In genomic region chr19:57755031-57755430, GRCh38 we compare ENCODE assay signal across 25 cellular contexts.
"Had no signal": no experiment of that assay in that cellular context is flagged by ENCODE, and none has a peak within 500 bp of the region (broad histone marks: within the 10 kb centered on the region; RNA-seq: fewer than 3 reads in every experiment).

No MANE protein-coding gene starts in this region.

- H3K27ac ChIP-seq: left lung, ovary, right atrium auricular region, skin epidermis, tibial nerve, upper lobe of left lung had no signal

- H3K4me1 Mint-ChIP-seq: mesothelial cell of epicardium had no signal

- ATAC-seq: left colon; left lung; natural killer cell treated with Interleukin-12 subunit alpha and Interleukin-12 subunit beta and Interleukin-15 and Interleukin-18, amount 100 ng/mL, for 72 hours; sciatic nerve had no signal

- H3K27ac Mint-ChIP-seq: immature natural killer cell; mesothelial cell of epicardium; naive B cell; natural killer cell treated with Interleukin-12 subunit alpha and Interleukin-12 subunit beta and Interleukin-15 and Interleukin-18, amount 100 ng/mL, for 72 hours; progenitor cell of endocrine pancreas; stimulated activated naive CD8-positive, alpha-beta T cell treated with anti-CD3 and anti-CD28 coated beads, Interleukin-15, Interleukin-2, amounts not matched to agents 100 ng/mL and 50 ng/mL, for 24 hours had no signal

- H3K27me3 ChIP-seq: left lung, ovary, right atrium auricular region, tibial nerve, upper lobe of left lung had no signal

- FAIRE-seq: islet of Langerhans, kidney had no signal

- H3K4me1 ChIP-seq: left lung, right atrium auricular region, tibial nerve, upper lobe of left lung had no signal

- H3K27me3 Mint-ChIP-seq: naive B cell; natural killer cell treated with Interleukin-12 subunit alpha and Interleukin-12 subunit beta and Interleukin-15 and Interleukin-18, amount 100 ng/mL, for 72 hours; progenitor cell of endocrine pancreas; stimulated activated naive CD8-positive, alpha-beta T cell treated with anti-CD3 and anti-CD28 coated beads, Interleukin-15, Interleukin-2, amounts not matched to agents 100 ng/mL and 50 ng/mL, for 24 hours had no signal

- H3K4me3 ChIP-seq: left lung, lung, ovary, right atrium auricular region, skin epidermis, tibial nerve, upper lobe of left lung had no signal

- H3K4me3 Mint-ChIP-seq: immature natural killer cell; mesothelial cell of epicardium; naive B cell; natural killer cell treated with Interleukin-12 subunit alpha and Interleukin-12 subunit beta and Interleukin-15 and Interleukin-18, amount 100 ng/mL, for 72 hours; stimulated activated naive CD8-positive, alpha-beta T cell treated with anti-CD3 and anti-CD28 coated beads, Interleukin-15, Interleukin-2, amounts not matched to agents 100 ng/mL and 50 ng/mL, for 24 hours had no signal

- DNase-seq: hypothalamus; immature natural killer cell; kidney; left colon; left lung; mesendoderm; naive B cell; ovary; stimulated activated CD4-positive, alpha-beta T cell treated with anti-CD3 and anti-CD28 coated beads, Interleukin-12 subunit alpha, Interleukin-12 subunit beta, amount 100 ng/mL, for 4 hours; stimulated activated CD4-positive, alpha-beta T cell treated with anti-CD3 and anti-CD28 coated beads, Interleukin-15, amount 100 ng/mL, for 24 hours; stimulated activated CD4-positive, alpha-beta T cell treated with anti-CD3 and anti-CD28 coated beads, Interleukin-2, amount 100 ng/mL, for 24 hours; stimulated activated CD4-positive, alpha-beta T cell treated with anti-CD3 and anti-CD28 coated beads, Interleukin-4, amount 100 ng/mL, for 1 hour; stimulated activated naive CD4-positive, alpha-beta T cell; substantia nigra; upper lobe of left lung had no signal
